Comparison of ENCODE assay signal across 9 cellular contexts in the genomic region with DNA sequence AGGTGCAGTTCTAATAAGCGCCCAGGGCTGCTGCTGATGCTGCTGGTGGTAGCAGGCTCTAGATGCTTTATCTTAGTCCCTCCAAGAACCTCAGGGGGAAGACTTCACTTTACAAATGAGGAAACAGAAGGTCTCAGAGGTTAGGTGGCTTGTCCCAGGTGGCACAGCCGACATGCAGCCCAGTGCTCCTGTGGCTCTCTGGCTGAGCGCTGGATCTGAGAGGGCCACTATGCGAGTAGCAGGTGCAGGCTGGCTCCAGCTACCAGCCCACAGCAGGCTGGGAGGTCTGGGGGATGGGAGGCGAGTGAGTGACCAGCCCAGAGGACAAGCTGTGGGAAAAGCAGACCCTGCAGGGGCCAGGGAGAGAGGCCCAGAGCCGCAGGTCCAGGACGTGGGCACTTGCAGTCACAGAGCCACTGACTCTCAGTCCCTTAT. TPM values are rescaled to one million over a fixed set of nuclear protein-coding genes. Genes with fewer than 3 reads are reported as not detected.
DNase-seq lines count a peak whose midpoint lies in the region; ATAC-seq and TF ChIP-seq lines count a peak whose summit lies in the region.
"Had no signal": no experiment of that assay in that cellular context is flagged by ENCODE, and none has a peak within 500 bp of the region (broad histone marks: within the 10 kb centered on the region; RNA-seq: fewer than 3 reads in every experiment).

No MANE protein-coding gene starts in this region.

- intact Hi-C loops in esophagus squamous epithelium (cut with DNase I), result loop anchor here (2.0 kb wide), 1 partner anchor 14 kb away; no protein-coding TSS in a partner anchor
- intact Hi-C loops in testis (cut with DNase I; ENCODE audit: low total_unique reads), result no loop called here

- no peaks in the 10 kb centered on the region for H3K9me3 ChIP-seq in esophagus squamous epithelium
- H3K9me3 ChIP-seq in testis, result no peaks in the 10 kb centered on the region

- H3K27ac ChIP-seq in esophagus squamous epithelium (peak overlapping the region; percentile 56 to 85 (median 80)), testis (peak overlapping the region; percentile 59 to 86), brain microvascular endothelial cell (no peak overlapping the region)

- peak; percentile 64 for DNase-seq in activated effector memory CD4-positive, alpha-beta T cell treated with anti-CD3 and anti-CD28 coated beads, Interleukin-2, amount 50 U/mL, for 16 hours
- no peak for DNase-seq in activated effector memory CD4-positive, alpha-beta T cell treated with Interleukin-2 at 50 U/mL for 16 hours
- DNase-seq in esophagus squamous epithelium (lab: John Stamatoyannopoulos, UW), result no peak
- DNase-seq in testis, result no peak
- DNase-seq in ACHN, result no peak
- DNase-seq in brain microvascular endothelial cell, result no peak
- DNase-seq: cortex of kidney had no signal

- H3K4me3 ChIP-seq in esophagus squamous epithelium, result peak overlapping the region in 1 of 4 donors; percentile 54
- H3K4me3 ChIP-seq in testis, result no peak overlapping the region
- no peak overlapping the region for H3K4me3 ChIP-seq in brain microvascular endothelial cell (ENCODE audit: low read depth, low read length)

- in situ Hi-C loops in ACHN (cut with HindIII; ENCODE audit: low pct_ligation_motif_present, low pct_unique_long_range_greater_than_20kb, low sequenced_read_pairs) (no loop called here), brain microvascular endothelial cell (cut with HindIII; ENCODE audit: low pct_ligation_motif_present, low sequenced_read_pairs) (no loop called here)

- peak; percentile 12; the same call in 1 of the 2 replicates for TF ChIP-seq POLR2A in Raji (IDR thresholded peaks at IDR 0.05; ENCODE audit: insufficient read depth, low read depth, low read length)
- TF ChIP-seq POLR2A in esophagus squamous epithelium (IDR thresholded peaks at IDR 0.05), result no peak
- TF ChIP-seq POLR2A in testis (IDR thresholded peaks at IDR 0.05), result no peak

- ATAC-seq in HG03469 (IDR thresholded peaks at IDR 0.05; ENCODE audit: unreplicated experiment), result no peak

- TF ChIP-seq CTCF in esophagus squamous epithelium (IDR thresholded peaks at IDR 0.05), result no peak
- no peak for TF ChIP-seq CTCF in testis (IDR thresholded peaks at IDR 0.05)
- no peak for TF ChIP-seq CTCF in brain microvascular endothelial cell (IDR thresholded peaks at IDR 0.05; ENCODE audit: low read depth, low read length, missing control alignments)

- H3K27me3 ChIP-seq in esophagus squamous epithelium, result no peaks in the 10 kb centered on the region
- H3K27me3 ChIP-seq in testis, result no peaks in the 10 kb centered on the region
- no peaks in the 10 kb centered on the region for H3K27me3 ChIP-seq in brain microvascular endothelial cell (replicated peaks)

- H3K4me1 ChIP-seq in esophagus squamous epithelium (peaks cover 4 to 68% (median 15%) of the 10 kb centered on the region in 3 donors), testis (peaks cover 47% of the 10 kb centered on the region)

- WGBS in esophagus squamous epithelium, 2 donors, result 61 to 67% methylated on average over 1 to 2 of the region's 7 CpGs
- 80 to 92% methylated on average over 4 to 7 of the region's 7 CpGs for WGBS in testis, 2 donors

- H3K36me3 ChIP-seq in esophagus squamous epithelium (no peaks in the 10 kb centered on the region), testis (ENCODE audit: low read depth, missing control alignments) (no peaks in the 10 kb centered on the region), brain microvascular endothelial cell (replicated peaks) (no peaks in the 10 kb centered on the region)

RNA-seq across cellular contexts. Expression of a gene that starts 10.8 kb away (rescaled TPM):
- total RNA-seq in esophagus squamous epithelium, result 10 to 100 TPM in 1 of 4 donors, 1 to 10 TPM in 3; 1.6 to 17.5 (median 5.4) TPM
- 10 to 100 TPM; 67.8 to 82.9 TPM for total RNA-seq in testis
- polyA plus RNA-seq in testis (ENCODE audit: insufficient read depth, low read depth, low replicate concordance), result 54.8 TPM
